Comparison of ENCODE assay signal across 16 cellular contexts in the genomic region with DNA sequence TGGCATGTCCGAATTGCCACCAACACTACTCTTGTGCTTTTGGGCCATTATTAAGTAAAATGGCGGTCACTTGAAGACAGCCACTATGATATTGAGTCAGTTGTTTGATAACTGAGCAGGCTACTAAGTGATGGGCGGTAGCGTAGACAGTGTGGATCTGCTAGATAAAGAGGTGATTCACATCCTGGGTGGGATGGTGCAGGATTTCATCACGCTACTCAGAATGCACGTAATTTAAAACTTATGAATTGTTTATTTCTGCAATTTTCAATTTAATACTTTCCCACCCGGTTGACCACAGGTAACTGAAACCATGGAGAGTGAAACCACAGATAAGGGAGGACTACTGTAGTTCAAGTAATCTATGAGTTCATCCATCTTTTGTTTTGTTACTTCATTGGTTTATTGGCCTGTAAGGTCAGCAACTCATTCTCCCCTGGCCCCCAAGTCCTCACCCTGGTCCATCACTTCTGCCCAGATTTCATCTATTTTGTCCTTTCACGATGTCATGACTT. TPM values are rescaled to one million over a fixed set of nuclear protein-coding genes. Genes with fewer than 3 reads are reported as not detected.
DNase-seq lines count a peak whose midpoint lies in the region; ATAC-seq, FAIRE-seq and TF ChIP-seq lines count a peak whose summit lies in the region.
"Had no signal": no experiment of that assay in that cellular context is flagged by ENCODE, and none has a peak within 500 bp of the region (broad histone marks: within the 10 kb centered on the region; RNA-seq: fewer than 3 reads in every experiment).

No MANE protein-coding gene starts in this region.

- CTCF ChIA-PET in CD4-positive, alpha-beta T cell (lab: Charles Lee), result no interaction called here

- peak overlapping the region; percentile 24 for H3K27ac Mint-ChIP-seq in CD4-positive, alpha-beta T cell
- peak overlapping the region; percentile 88 to 92 for H3K27ac Mint-ChIP-seq in activated naive CD4-positive, alpha-beta T cell treated with anti-CD3 and anti-CD28 coated beads, Interleukin-2, amount 50 U/mL, for 72 hours
- no peak overlapping the region for H3K27ac Mint-ChIP-seq in memory B cell
- H3K27ac Mint-ChIP-seq: naive B cell had no signal

- H3K27me3 Mint-ChIP-seq in CD4-positive, alpha-beta T cell, result no peaks in the 10 kb centered on the region
- no peaks in the 10 kb centered on the region for H3K27me3 Mint-ChIP-seq in memory B cell
- H3K27me3 Mint-ChIP-seq: naive B cell had no signal

- POLR2A ChIA-PET in CD4-positive, alpha-beta T cell (lab: Charles Lee), result no interaction called here

- FAIRE-seq in GM12892 (lab: Jason Lieb, UNC), result no peak

- H3K4me1 Mint-ChIP-seq in CD4-positive, alpha-beta T cell (ENCODE audit: low read depth), result peaks cover 44% of the 10 kb centered on the region
- peaks cover 24% of the 10 kb centered on the region for H3K4me1 Mint-ChIP-seq in memory B cell

- H3K27me3 ChIP-seq in CD4-positive, alpha-beta T cell (ENCODE audit: control insufficient read depth, insufficient read depth, low read length), result no peaks in the 10 kb centered on the region

- DNase-seq in CD4-positive, alpha-beta T cell, result no peak
- DNase-seq in HUDEP-2 (lab: John Stamatoyannopoulos, UW; ENCODE audit: unreplicated experiment in 76 of 76) (peak in 44 of 76 experiments; percentile 1 to 72 (median 31)), memory B cell (ENCODE audit: low spot score in 2 of 2) (no peak), MV-4-11 (lab: John Stamatoyannopoulos, UW) (no peak), GM12892 (ENCODE audit: insufficient read length) (no peak), NCI-H2196 (lab: John Stamatoyannopoulos, UW; ENCODE audit: unreplicated experiment) (no peak)
- no peak for DNase-seq in activated naive CD4-positive, alpha-beta T cell treated with anti-CD3 and anti-CD28 coated beads, Interleukin-2, amount 50 U/mL, for 72 hours (ENCODE audit: low spot score in 2 of 2)
- DNase-seq: activated CD4-positive, alpha-beta T cell treated with anti-CD3 and anti-CD28 coated beads, Interleukin-2, amount 50 U/mL, for 48 hours; aorta; head of caudate nucleus; Kasumi-1; naive B cell; NCI-H2107; sigmoid colon had no signal

- H3K9me3 Mint-ChIP-seq in CD4-positive, alpha-beta T cell, result no peaks in the 10 kb centered on the region
- H3K9me3 Mint-ChIP-seq in activated naive CD4-positive, alpha-beta T cell treated with anti-CD3 and anti-CD28 coated beads, Interleukin-2, amount 50 U/mL, for 72 hours, result no peaks in the 10 kb centered on the region
- no peaks in the 10 kb centered on the region for H3K9me3 Mint-ChIP-seq in memory B cell
- H3K9me3 Mint-ChIP-seq: naive B cell had no signal

- H3K9me3 ChIP-seq in CD4-positive, alpha-beta T cell (ENCODE audit: control insufficient read depth, low read length), result no peaks in the 10 kb centered on the region
- H3K9me3 ChIP-seq: sigmoid colon, thoracic aorta had no signal

- TF ChIP-seq POLR2A in GM12892 (IDR thresholded peaks at IDR 0.05; ENCODE audit: low read depth, low read length), result no peak

- no peak for TF ChIP-seq CTCF in CD4-positive, alpha-beta T cell (IDR thresholded peaks at IDR 0.05)

- no peak overlapping the region for H3K27ac ChIP-seq in CD4-positive, alpha-beta T cell (ENCODE audit: low read depth, low read length)
- H3K27ac ChIP-seq: sigmoid colon, thoracic aorta had no signal

- peaks cover 70% of the 10 kb centered on the region for H3K36me3 Mint-ChIP-seq in CD4-positive, alpha-beta T cell (ENCODE audit: low read depth)
- peaks cover 14 to 16% of the 10 kb centered on the region in 2 donors for H3K36me3 Mint-ChIP-seq in activated naive CD4-positive, alpha-beta T cell treated with anti-CD3 and anti-CD28 coated beads, Interleukin-2, amount 50 U/mL, for 72 hours
- H3K36me3 Mint-ChIP-seq in memory B cell, result peaks cover 23% of the 10 kb centered on the region

- intact Hi-C loops in CD4-positive, alpha-beta T cell (cut with DNase I, micrococcal nuclease), result loop anchor here (2.0 to 10.0 kb wide), 7 partner anchors 58 to 463 kb away; partner anchors contain the start of genes ELK1 (in 1 of the 2), ZNF41 (in 1 of the 2) and ZNF81 (in 1 of the 2)

- H3K4me3 Mint-ChIP-seq in CD4-positive, alpha-beta T cell, result peak overlapping the region; percentile 79
- peak overlapping the region; percentile 46 for H3K4me3 Mint-ChIP-seq in memory B cell

- no peak for ATAC-seq in CD4-positive, alpha-beta T cell (ENCODE audit: poor library complexity)
- no peak for ATAC-seq in activated naive CD4-positive, alpha-beta T cell treated with anti-CD3 and anti-CD28 coated beads, Interleukin-2, amount 50 U/mL, for 72 hours
- ATAC-seq in memory B cell (ENCODE audit: low read depth), result no peak
- ATAC-seq in HG02840 (IDR thresholded peaks at IDR 0.05; ENCODE audit: low FRiP score, unreplicated experiment), result no peak

RNA-seq across cellular contexts. Expression of gene ARAF, which starts 2.9 kb away (rescaled TPM):
- total RNA-seq in CD4-positive, alpha-beta T cell, result 100 to 1,000 TPM; 119 to 121 TPM
- total RNA-seq in activated naive CD4-positive, alpha-beta T cell treated with anti-CD3 and anti-CD28 coated beads, Interleukin-2, amount 50 U/mL, for 72 hours, result 10 to 100 TPM; 75.5 to 83.9 TPM
- 23.3 TPM for polyA plus RNA-seq in GM12892 (2012; ENCODE audit: missing spikeins)

RNA-seq across cellular contexts. Expression of gene TIMP1, which starts 18.4 kb away (rescaled TPM):
- total RNA-seq in CD4-positive, alpha-beta T cell, result 10 to 100 TPM; 35.6 to 38.5 TPM
- 10 to 100 TPM; 26.1 to 32.7 TPM for total RNA-seq in activated naive CD4-positive, alpha-beta T cell treated with anti-CD3 and anti-CD28 coated beads, Interleukin-2, amount 50 U/mL, for 72 hours
- 61.8 TPM for polyA plus RNA-seq in GM12892 (2012; ENCODE audit: missing spikeins)

RNA-seq across cellular contexts. Expression of gene SYN1, which starts 55.8 kb away (rescaled TPM):
- total RNA-seq in CD4-positive, alpha-beta T cell, result under 1 TPM; 0.27 to 0.87 TPM
- 1 to 10 TPM in 1 of 2 donors, under 1 TPM in 1; 0.47 to 3.0 TPM for total RNA-seq in activated naive CD4-positive, alpha-beta T cell treated with anti-CD3 and anti-CD28 coated beads, Interleukin-2, amount 50 U/mL, for 72 hours
- polyA plus RNA-seq in GM12892 (2012; ENCODE audit: missing spikeins), result 1.4 TPM

Comparison
In these comparisons a context has a peak if more than half of its experiments do, and no peak if none do; other contexts are left out.
1. DNase-seq: peak in HUDEP-2 (44 of 76); none in CD4-positive, alpha-beta T cell (0 of 10), activated naive CD4-positive, alpha-beta T cell treated with anti-CD3 and anti-CD28 coated beads, Interleukin-2, amount 50 U/mL, for 72 hours (0 of 2), memory B cell (0 of 2), MV-4-11 (single experiment), GM12892 (single experiment) and NCI-H2196 (single experiment).